10 cellular contexts compared by ENCODE assay signal in the genomic region with DNA sequence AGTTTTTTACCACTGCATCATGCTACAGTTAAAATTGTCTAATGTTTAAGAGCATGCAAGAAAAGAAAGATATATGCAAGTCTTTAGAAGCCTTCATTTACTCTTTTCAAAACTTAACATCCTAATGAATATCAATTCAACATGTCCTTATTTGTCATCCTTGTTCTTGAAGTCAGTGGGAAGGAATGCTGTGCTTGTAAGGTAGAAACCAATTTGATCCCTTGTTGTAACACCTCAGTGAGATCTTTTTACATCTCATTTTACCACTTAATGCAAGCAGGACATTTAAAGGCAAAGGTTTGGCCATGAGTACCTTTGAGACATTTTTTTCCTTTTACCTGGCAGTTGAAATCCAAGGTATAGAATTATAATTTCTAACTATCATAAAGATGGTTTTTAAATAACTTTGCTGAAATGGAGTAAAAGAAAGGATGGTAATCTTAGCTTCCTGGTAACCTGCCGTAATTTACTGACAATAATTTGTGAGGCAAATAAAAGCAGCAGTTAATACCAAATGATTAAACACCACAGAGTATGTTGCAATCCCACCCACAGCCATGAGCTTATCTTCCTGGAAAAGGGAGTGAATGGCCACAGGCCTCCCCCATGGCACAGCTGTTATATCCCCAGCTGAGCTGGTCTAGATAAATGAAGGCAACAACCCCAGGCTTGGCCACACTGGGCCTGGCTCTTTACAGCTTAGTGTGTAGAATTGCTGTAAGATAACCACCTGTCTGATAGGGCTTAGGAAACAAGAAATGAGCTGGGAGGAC. TPM values are rescaled to one million over a fixed set of nuclear protein-coding genes. Genes with fewer than 3 reads are reported as not detected.
DNase-seq lines count a peak whose midpoint lies in the region; ATAC-seq, FAIRE-seq and TF ChIP-seq lines count a peak whose summit lies in the region.
"Had no signal": no experiment of that assay in that cellular context is flagged by ENCODE, and none has a peak within 500 bp of the region (broad histone marks: within the 10 kb centered on the region; RNA-seq: fewer than 3 reads in every experiment).

No MANE protein-coding gene starts in this region.

- no peaks in the 10 kb centered on the region for H3K79me2 ChIP-seq in HCT116 (ENCODE audit: insufficient read depth, low read length)

- RAD21 ChIA-PET in HCT116 (lab: Charles Lee; ENCODE audit: low non-redundant PET in 1 of 2, low total read pairs in 2 of 2, uncharacterized antibody in 2 of 2, unreplicated experiment in 2 of 2): no interaction called here

- peaks cover 23 to 29% of the 10 kb centered on the region in 2 experiments for H3K4me1 ChIP-seq in HCT116 (ENCODE audit: control insufficient read depth in 1 of 2, insufficient read depth in 2 of 2, low read length in 2 of 2)
- peaks cover 0 to 7% (median 0%) of the 10 kb centered on the region in 3 donors for H3K4me1 ChIP-seq in gastroesophageal sphincter
- peaks cover 0 to 13% (median 2%) of the 10 kb centered on the region in 6 donors for H3K4me1 ChIP-seq in spleen

- H3K9me2 ChIP-seq in HCT116 (ENCODE audit: insufficient read depth): no peaks in the 10 kb centered on the region

- H3K9ac ChIP-seq in HCT116 (ENCODE audit: low read length): no peak overlapping the region

- no peaks in the 10 kb centered on the region for H3K36me3 ChIP-seq in HCT116 (ENCODE audit: control insufficient read depth in 1 of 2, insufficient read depth in 2 of 2, low read length in 2 of 2)
- no peaks in the 10 kb centered on the region for H3K36me3 ChIP-seq in gastroesophageal sphincter
- H3K36me3 ChIP-seq in spleen: no peaks in the 10 kb centered on the region
- H3K36me3 ChIP-seq: tibial artery had no signal

- H3K27ac ChIP-seq in HCT116 (ENCODE audit: low read depth, low read length) (peak overlapping the region; percentile 32; the same call in 1 of the 2 replicates), gastroesophageal sphincter (no peak overlapping the region), spleen (no peak overlapping the region)
- H3K27ac ChIP-seq: tibial artery had no signal

- peak overlapping the region; percentile 8; the same call in 1 of the 2 replicates for H3K4me2 ChIP-seq in HCT116 (ENCODE audit: low read length)

- ATAC-seq in HCT116: no peak
- ATAC-seq in gastroesophageal sphincter: peak; percentile 67
- no peak for ATAC-seq in HG03571 (IDR thresholded peaks at IDR 0.05; ENCODE audit: unreplicated experiment)

- H3K4me3 ChIP-seq in HCT116 (replicated peaks in 1 of 2; ENCODE audit: low read depth in 1 of 2, low read length in 2 of 2): no peak overlapping the region
- H3K4me3 ChIP-seq in gastroesophageal sphincter: no peak overlapping the region
- no peak overlapping the region for H3K4me3 ChIP-seq in skeletal muscle cell (ENCODE audit: low read depth, low read length)
- no peak overlapping the region for H3K4me3 ChIP-seq in spleen
- H3K4me3 ChIP-seq: tibial artery had no signal

- no peak for TF ChIP-seq POLR2A in HCT116 (IDR thresholded peaks at IDR 0.05; ENCODE audit: borderline replicate concordance, extremely low read depth, insufficient read depth, insufficient read length)
- TF ChIP-seq POLR2A in gastroesophageal sphincter (IDR thresholded peaks at IDR 0.05): no peak
- TF ChIP-seq POLR2A in spleen (IDR thresholded peaks at IDR 0.05): no peak

- CTCF ChIA-PET in HCT116 (lab: Charles Lee): interaction anchor here (0.9 kb wide), 1 partner anchor 23 kb away, joined by 3 read pairs; no protein-coding TSS in a partner anchor

- no peak overlapping the region for H2AFZ ChIP-seq in HCT116 (ENCODE audit: low read depth, low read length, poor library complexity, severe bottlenecking)

- TF ChIP-seq EP300 in gastroesophageal sphincter (IDR thresholded peaks at IDR 0.05): no peak

- no peak for FAIRE-seq in RCC 7860 (lab: Jason Lieb, UNC)

- intact Hi-C loops in HCT116 (cut with micrococcal nuclease) (no loop called here), spleen (cut with DNase I; ENCODE audit: low total_unique reads) (no loop called here)

- TF ChIP-seq CTCF in HCT116 (IDR thresholded peaks at IDR 0.05 in 2 of 3, conservative IDR thresholded peaks at IDR 0.05 in 1 of 3; ENCODE audit: borderline replicate concordance in 1 of 3, insufficient read depth in 1 of 3, low read depth in 2 of 3, low read length in 2 of 3): no peak
- TF ChIP-seq CTCF in gastroesophageal sphincter (IDR thresholded peaks at IDR 0.05): no peak
- TF ChIP-seq CTCF in spleen (IDR thresholded peaks at IDR 0.05 in 8 of 11, conservative IDR thresholded peaks at IDR 0.05 in 3 of 11): no peak

- H3K9me3 ChIP-seq in HCT116 (ENCODE audit: control insufficient read depth in 1 of 2, insufficient read depth in 1 of 2, low read depth in 1 of 2, low read length in 2 of 2) (no peaks in the 10 kb centered on the region), gastroesophageal sphincter (no peaks in the 10 kb centered on the region), spleen (no peaks in the 10 kb centered on the region)
- H3K9me3 ChIP-seq: tibial artery had no signal

- H3K27me3 ChIP-seq in HCT116 (ENCODE audit: insufficient read depth, low read length) (no peaks in the 10 kb centered on the region), gastroesophageal sphincter (no peaks in the 10 kb centered on the region), spleen (replicated peaks in 1 of 7) (no peaks in the 10 kb centered on the region)
- H3K27me3 ChIP-seq: tibial artery had no signal

- TF ChIP-seq RAD21 in HCT116 (IDR thresholded peaks at IDR 0.05; ENCODE audit: low read depth): no peak

- 38 to 67% methylated on average over 1 of the region's 1 CpG for WGBS in gastroesophageal sphincter (ENCODE audit: low coverage in 1 of 2), 2 donors
- WGBS in spleen, 5 donors: 35 to 76% (median 64%) methylated on average over 1 of the region's 1 CpG

- no TSS peak for BruUV-seq in HCT116 (replicated peaks; lab: Mats Ljungman, UMichigan)

- DNase-seq in HCT116 (ENCODE audit: low read depth, low spot score) (no peak), RCC 7860 (ENCODE audit: low spot score) (peak; percentile 4), skeletal muscle cell (ENCODE audit: low read depth) (peak; percentile 77), spleen (no peak)
- DNase-seq in stimulated activated naive CD4-positive, alpha-beta T cell (lab: John Stamatoyannopoulos, UW): no peak
- DNase-seq in stimulated activated CD4-positive, alpha-beta T cell treated with anti-CD3 and anti-CD28 coated beads, Interleukin-4, amount 100 ng/mL, for 24 hours: no peak
- DNase-seq: NCI-H1092 treated with DMSO at 0.1 percent for 48 hours had no signal

- no peaks in the 10 kb centered on the region for H4K20me1 ChIP-seq in HCT116 (ENCODE audit: insufficient read depth)

- POLR2A ChIA-PET in HCT116 (lab: Charles Lee): interaction anchor here (1.3 to 1.9 kb wide), 2 partner anchors 28 to 33 kb away, joined by 3 to 4 read pairs; a partner anchor contains a TSS

TF ChIP-seq in HCT116, 20 proteins besides CTCF, POLR2A, EP300 and RAD21:
- TF ChIP-seq SIN3A (IDR thresholded peaks at IDR 0.05; ENCODE audit: low read depth): no peak
- TF ChIP-seq CEBPB (IDR thresholded peaks at IDR 0.05; ENCODE audit: low read depth): peak; percentile 72
- TF ChIP-seq ZNF274 (IDR thresholded peaks at IDR 0.05; ENCODE audit: low read depth, low read length): no peak
- TF ChIP-seq EZH2phosphoT487 (IDR thresholded peaks at IDR 0.05; ENCODE audit: borderline replicate concordance): no peak

RNA-seq across cellular contexts. Expression of a gene that starts 33.2 kb away (rescaled TPM):
- total RNA-seq in HCT116 (2021; ENCODE audit: unreplicated experiment): 43.4 TPM
- polyA plus RNA-seq in HCT116 (2012): 18.5 and 22.7 TPM in 2 replicates
- 10 to 100 TPM; 68.4 to 99.6 (median 77.2) TPM for total RNA-seq in gastroesophageal sphincter
- 10 to 100 TPM; 32.8 to 50.1 (median 39.1) TPM for total RNA-seq in spleen
- 10 to 100 TPM in 1 of 3 donors, 1 to 10 TPM in 2; 7.6 to 11.3 (median 9.7) TPM for polyA plus RNA-seq in spleen

RNA-seq across cellular contexts. Expression of a gene that starts 33.9 kb away (rescaled TPM):
- 5.0 TPM for total RNA-seq in HCT116 (2021; ENCODE audit: unreplicated experiment)
- polyA plus RNA-seq in HCT116 (2012): 1.9 and 2.3 TPM in 2 replicates
- total RNA-seq in gastroesophageal sphincter: 10 to 100 TPM in 3 of 4 donors, 1 to 10 TPM in 1; 6.6 to 13.3 (median 12.2) TPM
- total RNA-seq in spleen: 10 to 100 TPM; 10.7 to 22.9 (median 14.2) TPM
- 10 to 100 TPM in 1 of 3 donors, 1 to 10 TPM in 2; 6.4 to 11.1 (median 6.5) TPM for polyA plus RNA-seq in spleen

Comparison
In these comparisons a context has a peak if more than half of its experiments do, and no peak if none do; other contexts are left out.
1. DNase-seq: peak in RCC 7860 (single experiment) and skeletal muscle cell (single experiment); none in HCT116 (single experiment), spleen (single experiment), stimulated activated naive CD4-positive, alpha-beta T cell (0 of 6) and stimulated activated CD4-positive, alpha-beta T cell treated with anti-CD3 and anti-CD28 coated beads, Interleukin-4, amount 100 ng/mL, for 24 hours (single experiment).